In genomic region chr7:83101540-83101939, GRCh38 we compare ENCODE assay signal across 26 cellular contexts.
"Had no signal": no experiment of that assay in that cellular context is flagged by ENCODE, and none has a peak within 500 bp of the region (broad histone marks: within the 10 kb centered on the region; RNA-seq: fewer than 3 reads in every experiment).

No MANE protein-coding gene starts in this region.

- H3K4me1 ChIP-seq: Peyer's patch, SJSA1 had no signal

- H3K4me3 ChIP-seq: Peyer's patch, SJSA1 had no signal

- H3K36me3 ChIP-seq: Peyer's patch, SJSA1 had no signal

- H3K27me3 ChIP-seq: Peyer's patch, SJSA1 had no signal

- DNase-seq: activated B cell treated with CpG ODN at 0.5 μM for 24 hours; activated CD4-positive, alpha-beta T cell treated with anti-CD3 and anti-CD28 coated beads for 1 hour; activated CD4-positive, alpha-beta T cell treated with anti-CD3 and anti-CD28 coated beads, Interleukin-2, amount 10 ng/mL, durations not matched to agents 24 days and 14 days; activated CD4-positive, alpha-beta T cell treated with anti-CD3 and anti-CD28 coated beads, Interleukin-2, amount 50 U/mL, for 48 hours; activated CD8-positive, alpha-beta memory T cell treated with anti-CD3 and anti-CD28 coated beads, Interleukin-2, amount 10 ng/mL, durations not matched to agents 7 days and 5 days; activated effector memory CD4-positive, alpha-beta T cell treated with Interleukin-2 at 50 U/mL for 16 hours; activated naive CD4-positive, alpha-beta T cell treated with Interleukin-2 at 50 U/mL for 16 hours; activated naive CD8-positive, alpha-beta T cell treated with anti-CD3 and anti-CD28 coated beads, Interleukin-2, amount 50 U/mL, for 24 hours; activated T-cell treated with anti-CD3 and anti-CD28 coated beads, Interleukin-2, amount 50 U/mL, for 24 hours; Karpas-422; MM.1S; NCI-H1105; NCI-H1436 treated with DMSO at 0.1 percent for 48 hours; NCI-H187; NCI-H2081; NCI-H510A treated with DMSO at 0.1 percent for 48 hours; NCI-H69; NK-92 treated with Interleukin-12 subunit alpha and Interleukin-12 subunit beta, amount 100 ng/mL, for 24 hours; Peyer's patch; SHP77; T-cell; T-helper 2 cell; T1000 had no signal

- ATAC-seq: activated CD8-positive, alpha-beta memory T cell treated with anti-CD3 and anti-CD28 coated beads, Interleukin-2, amount 10 ng/mL, durations not matched to agents 7 days and 5 days; activated naive CD4-positive, alpha-beta T cell treated with anti-CD3 and anti-CD28 coated beads, Interleukin-2, amount 50 U/mL, for 72 hours; activated naive CD8-positive, alpha-beta T cell treated with anti-CD3 and anti-CD28 coated beads, Interleukin-2, amount 50 U/mL, for 24 hours; T-cell had no signal

- H3K27ac ChIP-seq: Peyer's patch, RWPE1, SJSA1 had no signal
